18 cellular contexts compared by ENCODE assay signal in the genomic region with DNA sequence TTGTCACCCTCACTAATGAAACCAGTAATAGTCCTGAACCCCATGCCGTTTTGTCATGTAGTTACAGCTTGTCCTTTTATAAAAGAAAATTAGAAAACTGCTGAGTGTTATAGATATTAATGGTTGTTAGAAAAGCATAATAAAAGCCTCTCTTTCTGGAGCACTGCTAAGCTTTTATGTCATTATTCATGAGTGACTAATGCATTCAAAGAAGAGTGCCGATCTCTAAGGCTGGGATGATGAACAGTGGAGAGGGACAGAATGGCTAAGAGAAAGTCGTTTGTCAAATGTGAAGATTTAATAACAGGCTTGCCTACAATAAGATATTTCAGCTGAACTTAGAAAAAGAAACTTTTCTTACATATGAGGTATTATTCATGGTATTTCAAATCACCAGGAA.
DNase-seq lines count a peak whose midpoint lies in the region; TF ChIP-seq lines count a peak whose summit lies in the region.
"Had no signal": no experiment of that assay in that cellular context is flagged by ENCODE, and none has a peak within 500 bp of the region (broad histone marks: within the 10 kb centered on the region; RNA-seq: fewer than 3 reads in every experiment).

No MANE protein-coding gene starts in this region.

- H3K9ac ChIP-seq in HUES48 (ENCODE audit: low read depth, low read length) (no peak overlapping the region), adipocyte (ENCODE audit: low read length) (no peak overlapping the region)
- H3K9ac ChIP-seq: KMS-11 had no signal

- peaks cover 16% of the 10 kb centered on the region for H3K4me1 ChIP-seq in HUES48 (ENCODE audit: control insufficient read depth, insufficient read depth, low read length)
- peaks cover 25% of the 10 kb centered on the region for H3K4me1 ChIP-seq in adipocyte (ENCODE audit: control insufficient read depth, insufficient read depth, low read length)
- H3K4me1 ChIP-seq: breast epithelium, psoas muscle had no signal

- H3K9me3 ChIP-seq in HUES48 (ENCODE audit: control insufficient read depth, insufficient read depth, low read length): no peaks in the 10 kb centered on the region
- no peaks in the 10 kb centered on the region for H3K9me3 ChIP-seq in adipocyte (ENCODE audit: control insufficient read depth, low read length)
- H3K9me3 ChIP-seq: breast epithelium, psoas muscle had no signal

- H3K27ac ChIP-seq in HUES48 (ENCODE audit: low read depth, low read length): peak overlapping the region; percentile 37
- H3K27ac ChIP-seq: breast epithelium, KMS-11, psoas muscle had no signal

- in situ Hi-C loops in GM13976 (cut with MboI; ENCODE audit: low sequenced_read_pairs, unreplicated experiment): no loop called here

- H3K36me3 ChIP-seq in HUES48 (ENCODE audit: control insufficient read depth, insufficient read depth, low read length) (no peaks in the 10 kb centered on the region), adipocyte (ENCODE audit: control insufficient read depth, insufficient read depth, low read length, severe bottlenecking) (no peaks in the 10 kb centered on the region)
- H3K36me3 ChIP-seq: breast epithelium had no signal

- peak overlapping the region; percentile 19; the same call in 1 of the 2 replicates for H3K4me3 ChIP-seq in HUES48 (ENCODE audit: low read depth, low read length)
- no peak overlapping the region for H3K4me3 ChIP-seq in adipocyte (ENCODE audit: low read length)
- H3K4me3 ChIP-seq: breast epithelium, psoas muscle had no signal

- DNase-seq in A172 (ENCODE audit: low spot score): peak; percentile 39
- peak; percentile 28 for DNase-seq in adipocyte (ENCODE audit: low read depth)
- peak; percentile 44 for DNase-seq in foreskin melanocyte
- no peak for DNase-seq in Ammon's horn (ENCODE audit: low spot score)
- no peak for DNase-seq in NCI-H2171 treated with DMSO at 0.1 percent for 48 hours (lab: John Stamatoyannopoulos, UW)
- no peak for DNase-seq in activated naive CD4-positive, alpha-beta T cell treated with Interleukin-2 at 50 U/mL for 16 hours
- DNase-seq in GM13976 (ENCODE audit: low spot score): no peak
- DNase-seq: activated CD4-positive, alpha-beta T cell treated with anti-CD3 and anti-CD28 coated beads, Interleukin-2, amount 10 ng/mL, durations not matched to agents 24 days and 14 days; activated naive CD4-positive, alpha-beta T cell; CD4-positive, alpha-beta T cell; effector CD4-positive, alpha-beta T cell; left ventricle myocardium superior; naive B cell; NCI-H510A; psoas muscle had no signal

- TF ChIP-seq CTCF in GM13976 (IDR thresholded peaks at IDR 0.05; ENCODE audit: borderline replicate concordance, control extremely low read depth, extremely low read depth, insufficient read depth, missing control alignments): no peak

- H3K27me3 ChIP-seq in HUES48 (ENCODE audit: control insufficient read depth, insufficient read depth, low read length): no peaks in the 10 kb centered on the region
- no peaks in the 10 kb centered on the region for H3K27me3 ChIP-seq in adipocyte (replicated peaks; ENCODE audit: control insufficient read depth, insufficient read depth, low read length)
- H3K27me3 ChIP-seq: breast epithelium had no signal

Comparison
In these comparisons a context has a peak if more than half of its experiments do, and no peak if none do; other contexts are left out.
1. DNase-seq: peak in A172 (single experiment), adipocyte (single experiment) and foreskin melanocyte (single experiment); none in Ammon's horn (single experiment), NCI-H2171 treated with DMSO at 0.1 percent for 48 hours (single experiment), activated naive CD4-positive, alpha-beta T cell treated with Interleukin-2 at 50 U/mL for 16 hours (single experiment) and GM13976 (single experiment).